ENCODE assay signal across 8 cellular contexts in the genomic region with DNA sequence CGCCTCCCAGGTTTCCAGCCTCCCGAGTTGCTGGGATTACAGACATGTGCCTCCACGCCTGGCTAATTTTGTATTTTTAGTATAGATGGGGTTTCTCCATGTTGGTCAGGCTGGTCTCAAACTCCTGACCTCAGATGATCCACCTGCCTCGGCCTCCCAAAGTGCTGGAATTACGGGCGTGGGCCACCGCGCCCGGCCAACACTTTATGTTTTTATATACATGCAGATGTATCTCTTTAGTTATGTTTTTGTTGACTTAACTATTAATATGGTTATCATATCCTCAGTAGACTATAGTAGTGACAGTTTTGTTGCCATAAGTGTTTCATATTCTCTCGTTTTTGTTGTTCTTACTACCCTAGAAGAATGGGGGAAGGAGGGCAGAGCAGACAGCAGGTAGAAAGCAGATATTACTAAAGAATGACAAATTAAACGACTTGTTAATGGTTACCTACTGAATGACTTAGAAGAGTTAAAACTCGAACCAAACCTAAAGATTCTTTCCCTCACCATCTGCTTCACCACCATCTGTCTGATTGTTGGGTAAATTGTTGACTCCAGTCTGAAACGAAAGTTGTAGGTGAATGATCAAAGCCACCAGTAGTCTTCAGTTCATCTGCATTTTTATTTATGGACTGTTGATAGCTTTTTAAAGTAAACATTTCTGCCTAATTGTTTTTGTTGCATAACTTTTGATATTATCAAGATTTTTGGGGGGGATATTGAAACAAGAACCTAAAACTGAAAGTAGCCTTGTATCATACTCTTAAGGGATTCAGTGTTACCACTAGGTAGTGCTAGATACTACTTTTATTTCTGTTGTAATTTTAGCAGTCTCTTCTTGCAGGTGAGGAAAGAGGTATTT.
DNase-seq lines count a peak whose midpoint lies in the region; ATAC-seq, FAIRE-seq and TF ChIP-seq lines count a peak whose summit lies in the region.

No MANE protein-coding gene starts in this region.

- no peak overlapping the region for H3K4me3 Mint-ChIP-seq in activated naive CD4-positive, alpha-beta T cell treated with anti-CD3 and anti-CD28 coated beads for 36 hours
- no peak overlapping the region for H3K4me3 Mint-ChIP-seq in neural progenitor cell

- H3K27me3 Mint-ChIP-seq in activated naive CD4-positive, alpha-beta T cell treated with anti-CD3 and anti-CD28 coated beads for 36 hours (ENCODE audit: low read depth): no peaks in the 10 kb centered on the region
- H3K27me3 Mint-ChIP-seq in neural progenitor cell (ENCODE audit: insufficient read depth, low read depth): no peaks in the 10 kb centered on the region

- H3K27ac ChIP-seq in neural progenitor cell (peak overlapping the region; percentile 18), ovary (no peak overlapping the region)

- H3K27me3 ChIP-seq in endocrine pancreas (ENCODE audit: control insufficient read depth, insufficient read depth, low read length): no peaks in the 10 kb centered on the region
- H3K27me3 ChIP-seq in neural progenitor cell: no peaks in the 10 kb centered on the region
- H3K27me3 ChIP-seq in ovary: no peaks in the 10 kb centered on the region

- H3K27ac Mint-ChIP-seq in activated naive CD4-positive, alpha-beta T cell treated with anti-CD3 and anti-CD28 coated beads for 36 hours: peak overlapping the region; percentile 63
- H3K27ac Mint-ChIP-seq in neural progenitor cell: no peak overlapping the region

- peaks cover 11% of the 10 kb centered on the region for H3K36me3 Mint-ChIP-seq in activated naive CD4-positive, alpha-beta T cell treated with anti-CD3 and anti-CD28 coated beads for 36 hours (ENCODE audit: low read depth)
- peaks cover 7% of the 10 kb centered on the region for H3K36me3 Mint-ChIP-seq in neural progenitor cell

- H3K4me3 ChIP-seq in endocrine pancreas (ENCODE audit: control insufficient read depth, insufficient read depth, low read length) (peak overlapping the region; percentile 83), neural progenitor cell (no peak overlapping the region), ovary (no peak overlapping the region)

- H3K79me2 ChIP-seq in neural progenitor cell (ENCODE audit: low read depth): no peaks in the 10 kb centered on the region

- H3K4me1 ChIP-seq in endocrine pancreas (ENCODE audit: control insufficient read depth, insufficient read depth, low read length) (no peaks in the 10 kb centered on the region), neural progenitor cell (no peaks in the 10 kb centered on the region), ovary (ENCODE audit: insufficient read depth) (no peaks in the 10 kb centered on the region)

- H3K9me3 Mint-ChIP-seq in activated naive CD4-positive, alpha-beta T cell treated with anti-CD3 and anti-CD28 coated beads for 36 hours: no peaks in the 10 kb centered on the region
- no peaks in the 10 kb centered on the region for H3K9me3 Mint-ChIP-seq in neural progenitor cell

- no peak for TF ChIP-seq POLR2A in ovary (IDR thresholded peaks at IDR 0.05)

- H3K9me3 ChIP-seq in endocrine pancreas (ENCODE audit: control insufficient read depth, low read length): no peaks in the 10 kb centered on the region
- no peaks in the 10 kb centered on the region for H3K9me3 ChIP-seq in neural progenitor cell (ENCODE audit: low read depth)
- no peaks in the 10 kb centered on the region for H3K9me3 ChIP-seq in ovary

- peaks cover 6% of the 10 kb centered on the region for H3F3A ChIP-seq in neural progenitor cell (ENCODE audit: low read depth)

- peak; percentile 70 for FAIRE-seq in RCC 7860 (lab: Jason Lieb, UNC)

- CTCF ChIA-PET in activated naive CD4-positive, alpha-beta T cell treated with anti-CD3 and anti-CD28 coated beads for 36 hours (lab: Charles Lee): interaction anchor here (0.6 to 2.0 kb wide), 9 partner anchors 11 to 476 kb away, joined by 3 to 10 read pairs (median 3); no protein-coding TSS in a partner anchor

- H3K9ac ChIP-seq in endocrine pancreas (ENCODE audit: control insufficient read depth, insufficient read depth, low read length) (no peak overlapping the region), neural progenitor cell (no peak overlapping the region)

- no peak for TF ChIP-seq EP300 in ovary (IDR thresholded peaks at IDR 0.05)

- TF ChIP-seq CTCF in neural progenitor cell (IDR thresholded peaks at IDR 0.05) (peak; percentile 55), ovary (IDR thresholded peaks at IDR 0.05) (peak in 1 of 3 donors; percentile 36)

- H3K36me3 ChIP-seq in endocrine pancreas (ENCODE audit: control insufficient read depth, insufficient read depth, low read length) (no peaks in the 10 kb centered on the region), neural progenitor cell (peaks cover 32% of the 10 kb centered on the region), ovary (no peaks in the 10 kb centered on the region)

- intact Hi-C loops in activated naive CD4-positive, alpha-beta T cell treated with anti-CD3 and anti-CD28 coated beads for 36 hours (cut with micrococcal nuclease): loop anchor here (1.0 to 10.0 kb wide), 5 partner anchors 69 to 419 kb away; partner anchors contain the start of gene RNF7
- intact Hi-C loops in ovary (cut with DNase I): loop anchor here in 1 of 4 donors (10.0 kb wide), 1 partner anchor 419 kb away; no protein-coding TSS in a partner anchor

- DNase-seq in activated naive CD4-positive, alpha-beta T cell treated with anti-CD3 and anti-CD28 coated beads for 36 hours: no peak
- DNase-seq in activated naive CD4-positive, alpha-beta T cell treated with anti-CD3 and anti-CD28 coated beads, Interleukin-2, amount 50 U/mL, for 16 hours: no peak
- peak; percentile 31 for DNase-seq in RCC 7860 (ENCODE audit: low spot score)
- DNase-seq in neural progenitor cell (ENCODE audit: low spot score): no peak
- no peak for DNase-seq in ovary
- DNase-seq in activated CD4-positive, alpha-beta T cell treated with anti-CD3 and anti-CD28 coated beads for 1 hour: no peak

- H2AFZ ChIP-seq in neural progenitor cell (replicated peaks): no peak overlapping the region

- no peaks in the 10 kb centered on the region for H4K20me1 ChIP-seq in neural progenitor cell (ENCODE audit: low read depth)

- peak; percentile 80 for ATAC-seq in HG03342 (IDR thresholded peaks at IDR 0.05; ENCODE audit: unreplicated experiment)

- H3K4me1 Mint-ChIP-seq in activated naive CD4-positive, alpha-beta T cell treated with anti-CD3 and anti-CD28 coated beads for 36 hours (ENCODE audit: low read depth): peaks cover 14% of the 10 kb centered on the region
- H3K4me1 Mint-ChIP-seq in neural progenitor cell: no peaks in the 10 kb centered on the region

- no peak overlapping the region for H3K4me2 ChIP-seq in neural progenitor cell

- WGBS in ovary, 3 donors: 77 to 87% (median 77%) methylated on average over 13 of the region's 13 CpGs
